8 cellular contexts compared by ENCODE assay signal in the genomic region with DNA sequence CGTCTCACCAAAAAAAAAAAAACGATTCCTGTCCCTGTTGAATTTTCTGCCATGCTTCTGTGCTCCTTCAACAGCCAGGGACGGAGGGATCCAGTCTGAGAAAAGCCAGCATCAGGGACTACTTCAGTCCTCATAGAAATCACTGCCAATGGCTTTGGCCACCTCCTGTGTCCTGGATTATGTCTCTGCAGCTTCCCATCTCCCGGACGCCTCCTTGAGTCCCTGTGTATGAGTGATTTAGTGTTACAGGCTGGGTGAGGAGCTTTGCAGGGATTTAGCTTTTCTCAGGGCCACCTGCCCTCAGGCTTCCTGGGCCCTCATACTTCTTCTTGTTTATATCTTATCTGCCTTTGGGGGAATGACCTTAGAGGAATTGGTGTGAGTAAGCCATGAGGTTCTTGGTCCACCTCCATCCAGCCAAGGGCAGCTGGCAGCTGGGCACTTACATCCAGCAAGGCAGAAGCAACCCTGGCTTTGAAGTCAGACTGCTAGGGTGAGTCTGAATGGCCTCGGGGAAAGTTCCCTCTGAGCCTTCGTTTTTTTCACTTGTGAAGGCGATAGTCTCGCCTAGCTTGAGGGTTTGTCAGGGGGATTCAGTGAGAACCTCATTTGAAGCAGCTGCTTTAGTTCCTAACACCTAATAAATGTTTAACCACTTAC.
DNase-seq lines count a peak whose midpoint lies in the region; ATAC-seq, FAIRE-seq and TF ChIP-seq lines count a peak whose summit lies in the region.
"Not testable (repeated sequence)": the region's sequence is repeated elsewhere in the genome, so short reads cannot be mapped to it uniquely, and the experiment has no call there.

No MANE protein-coding gene starts in this region.

- SMC1A ChIA-PET in GM12878 (lab: Charles Lee; ENCODE audit: uncharacterized antibody, unreplicated experiment), result not testable (repeated sequence)

- intact Hi-C loops in OCI-LY7 (cut with micrococcal nuclease; ENCODE audit: unreplicated experiment); GM12878 (cut with micrococcal nuclease; ENCODE audit: unreplicated experiment): not testable (repeated sequence)

- not testable (repeated sequence) for H3K9me3 Mint-ChIP-seq in HFFc6; memory B cell; stimulated activated naive B cell treated with anti-CD40 and anti-IgM and Interleukin-4, amounts not matched to agents 10 μg/mL and 1 μg/mL and 100 μg/mL, for 72 hours

- H3K36me3 ChIP-seq in DOHH2 (ENCODE audit: control insufficient read depth, low read length); OCI-LY7 (ENCODE audit: insufficient read depth, low read length); GM12878 (ENCODE audit: control insufficient read depth in 2 of 2, insufficient read depth in 2 of 2, low read length in 1 of 2): not testable (repeated sequence)

- not testable (repeated sequence) for H3K4me3 Mint-ChIP-seq in HFFc6
- H3K4me3 Mint-ChIP-seq in memory B cell, result peak overlapping the region; percentile 27
- peak overlapping the region; percentile 14 to 63 for H3K4me3 Mint-ChIP-seq in stimulated activated naive B cell treated with anti-CD40 and anti-IgM and Interleukin-4, amounts not matched to agents 10 μg/mL and 1 μg/mL and 100 μg/mL, for 72 hours

- FAIRE-seq in GM12878 (lab: Jason Lieb, UNC), result not testable (repeated sequence)

- in situ Hi-C loops in GM12878 (cut with MboI), result not testable (repeated sequence)

- peak overlapping the region; percentile 53 for H3K4me2 ChIP-seq in DOHH2 (ENCODE audit: low read length)
- peak overlapping the region; percentile 28 for H3K4me2 ChIP-seq in OCI-LY7 (ENCODE audit: low read length)
- H3K4me2 ChIP-seq in GM12878 (ENCODE audit: control insufficient read depth, insufficient read depth), result not testable (repeated sequence)

- BruUV-seq in OCI-LY7 (replicated peaks; lab: Mats Ljungman, UMichigan); GM12878 (replicated peaks; lab: Mats Ljungman, UMichigan): not testable (repeated sequence)

- TF ChIP-seq CTCF in DOHH2 (IDR thresholded peaks at IDR 0.05; ENCODE audit: low read depth, low read length, poor library complexity, severe bottlenecking); HFFc6 (IDR thresholded peaks at IDR 0.05); OCI-LY7 (conservative IDR thresholded peaks at IDR 0.05; ENCODE audit: low read length); GM12878 (IDR thresholded peaks at IDR 0.05 in 2 of 3, conservative IDR thresholded peaks at IDR 0.05 in 1 of 3; ENCODE audit: control insufficient read depth in 2 of 3, extremely low read depth in 1 of 3, insufficient read depth in 1 of 3, low read depth in 3 of 3, low read length in 3 of 3): not testable (repeated sequence)

- not testable (repeated sequence) for H3K36me3 Mint-ChIP-seq in HFFc6 (ENCODE audit: low read depth); memory B cell
- peaks cover 9 to 15% of the 10 kb centered on the region in 2 donors for H3K36me3 Mint-ChIP-seq in stimulated activated naive B cell treated with anti-CD40 and anti-IgM and Interleukin-4, amounts not matched to agents 10 μg/mL and 1 μg/mL and 100 μg/mL, for 72 hours

- H3K27ac ChIP-seq in DOHH2 (ENCODE audit: low read depth, low read length) (peak overlapping the region; percentile 90), OCI-LY7 (ENCODE audit: low read depth, low read length, poor library complexity, severe bottlenecking) (peak overlapping the region; percentile 85)
- H3K27ac ChIP-seq in GM12878 (ENCODE audit: control insufficient read depth, insufficient read depth), result not testable (repeated sequence)

- H3K27ac Mint-ChIP-seq in HFFc6, result not testable (repeated sequence)
- H3K27ac Mint-ChIP-seq in memory B cell, result peak overlapping the region; percentile 99
- H3K27ac Mint-ChIP-seq in stimulated activated naive B cell treated with anti-CD40 and anti-IgM and Interleukin-4, amounts not matched to agents 10 μg/mL and 1 μg/mL and 100 μg/mL, for 72 hours, result peak overlapping the region; percentile 84

- 0 out of 2 replicates have a peak overlapping the region, but pooled peaks have one; percentile 35 for H3K4me3 ChIP-seq in DOHH2 (ENCODE audit: low read length)
- H3K4me3 ChIP-seq in OCI-LY7 (ENCODE audit: low read depth, low read length, poor library complexity, severe bottlenecking); GM12878: not testable (repeated sequence)

- H3K27me3 Mint-ChIP-seq in HFFc6 (ENCODE audit: insufficient read depth); memory B cell; stimulated activated naive B cell treated with anti-CD40 and anti-IgM and Interleukin-4, amounts not matched to agents 10 μg/mL and 1 μg/mL and 100 μg/mL, for 72 hours: not testable (repeated sequence)

- not testable (repeated sequence) for TF ChIP-seq RAD21 in GM12878 (IDR thresholded peaks at IDR 0.05; ENCODE audit: insufficient read depth, low read depth, low read length)

- CTCF ChIA-PET in OCI-LY7 (lab: Charles Lee; ENCODE audit: unreplicated experiment); GM12878 (lab: Yijun Ruan, JAX): not testable (repeated sequence)

- DNase-seq in A172 (ENCODE audit: low spot score), result peak; percentile 28
- peak; percentile 57 for DNase-seq in HFFc6
- peak; percentile 47 for DNase-seq in NCI-H2171 treated with DMSO at 0.1 percent for 48 hours (lab: John Stamatoyannopoulos, UW)
- DNase-seq in OCI-LY7 (ENCODE audit: low spot score); GM12878 (ENCODE audit: low read depth, low spot score); memory B cell (ENCODE audit: low spot score in 2 of 2); stimulated activated naive B cell treated with anti-CD40 and anti-IgM and Interleukin-4, amounts not matched to agents 10 μg/mL and 1 μg/mL and 100 μg/mL, for 72 hours: not testable (repeated sequence)

- ATAC-seq in GM12878, result peak; percentile 2; the same call in 1 of the 3 replicates
- ATAC-seq in memory B cell (ENCODE audit: low read depth); stimulated activated naive B cell treated with anti-CD40 and anti-IgM and Interleukin-4, amounts not matched to agents 10 μg/mL and 1 μg/mL and 100 μg/mL, for 72 hours (replicated peaks): not testable (repeated sequence)

- H3K9me2 ChIP-seq in DOHH2 (replicated peaks; ENCODE audit: control insufficient read depth, low read length); OCI-LY7 (ENCODE audit: insufficient read depth, low read length): not testable (repeated sequence)

- POLR2A ChIA-PET in OCI-LY7 (lab: Charles Lee); GM12878 (lab: Charles Lee): not testable (repeated sequence)

- H3K4me1 Mint-ChIP-seq in HFFc6 (ENCODE audit: low read depth) (peaks cover 19% of the 10 kb centered on the region), memory B cell (peaks cover 40% of the 10 kb centered on the region)
- H3K4me1 Mint-ChIP-seq in stimulated activated naive B cell treated with anti-CD40 and anti-IgM and Interleukin-4, amounts not matched to agents 10 μg/mL and 1 μg/mL and 100 μg/mL, for 72 hours, result peaks cover 44 to 79% of the 10 kb centered on the region in 2 donors

- H3F3A ChIP-seq in DOHH2 (ENCODE audit: control insufficient read depth, insufficient read depth), result peaks cover 20% of the 10 kb centered on the region

- not testable (repeated sequence) for H3K27me3 ChIP-seq in DOHH2 (ENCODE audit: control insufficient read depth, low read length); GM12878 (replicated peaks in 1 of 2; ENCODE audit: control insufficient read depth in 2 of 2, insufficient read depth in 2 of 2, low read length in 1 of 2)

- not testable (repeated sequence) for H3K9ac ChIP-seq in GM12878 (ENCODE audit: control insufficient read depth, insufficient read depth, low read length)

- not testable (repeated sequence) for H3K9me3 ChIP-seq in DOHH2 (ENCODE audit: control insufficient read depth, insufficient read depth, low read length); OCI-LY7 (ENCODE audit: low read length); GM12878 (replicated peaks; ENCODE audit: control insufficient read depth, insufficient read depth, low read length)

- TF ChIP-seq EP300 in GM12878 (IDR thresholded peaks at IDR 0.05; ENCODE audit: borderline replicate concordance in 1 of 2, control insufficient read depth in 1 of 2, low read depth in 2 of 2, low read length in 2 of 2), result not testable (repeated sequence)

- H2AFZ ChIP-seq in OCI-LY7 (ENCODE audit: low read length); GM12878 (ENCODE audit: control insufficient read depth, low read depth, low read length): not testable (repeated sequence)

- H3K4me1 ChIP-seq in DOHH2 (ENCODE audit: control insufficient read depth, low read length), result peaks cover 83% of the 10 kb centered on the region
- H3K4me1 ChIP-seq in OCI-LY7 (ENCODE audit: insufficient read depth, low read length, poor library complexity, severe bottlenecking), result peaks cover 80% of the 10 kb centered on the region
- peaks cover 13% of the 10 kb centered on the region for H3K4me1 ChIP-seq in GM12878 (ENCODE audit: control insufficient read depth, insufficient read depth, low read length)

- not testable (repeated sequence) for H4K20me1 ChIP-seq in DOHH2 (ENCODE audit: control insufficient read depth, insufficient read depth, low read depth, low read length); OCI-LY7 (ENCODE audit: insufficient read depth, low read length); GM12878 (ENCODE audit: control insufficient read depth, insufficient read depth)

- TF ChIP-seq POLR2A in GM12878 (IDR thresholded peaks at IDR 0.05; ENCODE audit: low read depth, low read length), result not testable (repeated sequence)

- 83% methylated on average over 8 of the region's 9 CpGs for WGBS in GM12878 (ENCODE audit: insufficient coverage, insufficient replicate concordance, low lambda C conversion rate, missing lambda C conversion rate)

- H3K79me2 ChIP-seq in DOHH2 (ENCODE audit: control insufficient read depth, low read length); OCI-LY7 (ENCODE audit: insufficient read depth, low read depth, low read length); GM12878 (ENCODE audit: control insufficient read depth, insufficient read depth, low read length): not testable (repeated sequence)

- RAD21 ChIA-PET in GM12878 (lab: Charles Lee; ENCODE audit: unreplicated experiment), result interaction anchor here (0.7 kb wide), 1 partner anchor 361 kb away, joined by 4 read pairs; no protein-coding TSS in a partner anchor
